ENCODE assay signal across 8 cellular contexts in the genomic region with DNA sequence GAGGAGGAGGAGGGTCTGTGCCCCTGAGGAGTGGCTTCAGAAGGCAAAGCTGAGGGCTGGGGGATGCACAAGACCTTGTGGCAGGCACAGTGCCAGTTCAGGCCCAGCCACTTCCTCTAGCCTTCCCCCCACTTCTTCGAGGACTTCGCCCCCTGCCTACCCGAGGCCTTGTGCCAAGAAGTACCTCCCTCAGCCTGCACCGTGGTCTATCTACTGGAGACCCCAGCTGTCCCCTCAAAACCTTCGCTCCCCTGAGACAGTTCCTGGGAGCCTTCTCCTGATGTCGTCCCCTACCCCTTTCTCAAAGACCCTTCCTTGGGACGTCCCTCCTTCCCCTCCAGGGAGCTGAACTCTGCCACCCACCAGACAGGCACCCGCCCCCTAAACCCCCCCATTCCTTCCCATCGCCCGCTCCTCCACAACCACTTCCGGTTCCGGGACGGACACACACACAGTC. TPM values are rescaled to one million over a fixed set of nuclear protein-coding genes. Genes with fewer than 3 reads are reported as not detected.
DNase-seq lines count a peak whose midpoint lies in the region; ATAC-seq, FAIRE-seq and TF ChIP-seq lines count a peak whose summit lies in the region.

No MANE protein-coding gene starts in this region.

- H4K20me1 ChIP-seq in PC-3 (ENCODE audit: low read length) = no peaks in the 10 kb centered on the region

- TF ChIP-seq CTCF in PC-3 (conservative IDR thresholded peaks at IDR 0.05; ENCODE audit: low read depth, low read length) (no peak), breast epithelium (IDR thresholded peaks at IDR 0.05) (no peak)

- H3K36me3 ChIP-seq in PC-3 (ENCODE audit: low read depth, low read length) (peaks cover 8% of the 10 kb centered on the region), breast epithelium (no peaks in the 10 kb centered on the region)

- CTCF ChIA-PET in PC-3 (lab: Charles Lee) = interaction anchor here (0.6 to 0.7 kb wide), 2 partner anchors 83 to 252 kb away, joined by 3 to 12 read pairs; no protein-coding TSS in a partner anchor

- H3K4me3 ChIP-seq in PC-3 (ENCODE audit: low read length) (peak overlapping the region; percentile 72), breast epithelium (peak overlapping the region; percentile 80 to 99 (median 97))

- H3K4me1 ChIP-seq in PC-3 (ENCODE audit: insufficient read depth, low read length) = peaks cover 13% of the 10 kb centered on the region; the same call in 1 of the 2 replicates
- peaks cover 3 to 18% of the 10 kb centered on the region in 2 donors for H3K4me1 ChIP-seq in breast epithelium

- FAIRE-seq in H54 (lab: Jason Lieb, UNC) = no peak

- H3K9me3 ChIP-seq in PC-3 (ENCODE audit: low read length) = no peaks in the 10 kb centered on the region
- H3K9me3 ChIP-seq in breast epithelium = no peaks in the 10 kb centered on the region

- peak overlapping the region; percentile 99 for H3K4me2 ChIP-seq in PC-3 (ENCODE audit: low read length)

- BruUV-seq in PC-3 (replicated peaks; lab: Mats Ljungman, UMichigan) = TSS peak; percentile 47

- peak; percentile 65; the same call in 1 of the 2 replicates for ATAC-seq in PC-3

- H3K27me3 ChIP-seq in PC-3 (ENCODE audit: low read length) (no peaks in the 10 kb centered on the region), breast epithelium (no peaks in the 10 kb centered on the region), layer of hippocampus (ENCODE audit: control insufficient read depth, insufficient read depth, low read length) (no peaks in the 10 kb centered on the region)

- peak overlapping the region; percentile 72 for H2AFZ ChIP-seq in PC-3 (ENCODE audit: low read length)

- POLR2A ChIA-PET in PC-3 (lab: Charles Lee; ENCODE audit: unreplicated experiment) = interaction anchor here (0.6 to 1.0 kb wide), 3 partner anchors 9 to 64 kb away, joined by 3 to 13 read pairs (median 10); a partner anchor contains a TSS

- TF ChIP-seq POLR2A in H54 (IDR thresholded peaks at IDR 0.05; ENCODE audit: low read depth, low read length) (peak; percentile 47), breast epithelium (IDR thresholded peaks at IDR 0.05) (no peak)

- H3K27ac ChIP-seq in PC-3 (ENCODE audit: low read length) (peak overlapping the region; percentile 83), breast epithelium (peak overlapping the region; percentile 98 to 99), layer of hippocampus (ENCODE audit: low read depth, low read length) (peak overlapping the region; percentile 98)

- no peaks in the 10 kb centered on the region for H3K9me2 ChIP-seq in PC-3 (replicated peaks; ENCODE audit: low read length)

- DNase-seq in DMS79 treated with DMSO at 0.1 percent for 48 hours (lab: John Stamatoyannopoulos, UW) = peak; percentile 88
- no peak for DNase-seq in H54 (ENCODE audit: insufficient read length, low spot score)
- no peak for DNase-seq in PC-3
- peak in 1 of 2 donors; percentile 26 for DNase-seq in breast epithelium (ENCODE audit: low spot score in 2 of 2)
- DNase-seq in stimulated activated CD8-positive, alpha-beta memory T cell treated with anti-CD3 and anti-CD28 coated beads, Interleukin-4, amount 100 ng/mL, for 4 hours (ENCODE audit: low read depth in 2 of 2, low spot score in 1 of 2) = peak; percentile 60 to 73
- DNase-seq in cortex of kidney (lab: John Stamatoyannopoulos, UW) = no peak
- no peak for DNase-seq in NOMO-1 treated with DMSO at 0.1 percent for 48 hours (lab: John Stamatoyannopoulos, UW; ENCODE audit: unreplicated experiment)

- peaks cover 67% of the 10 kb centered on the region for H3K79me2 ChIP-seq in PC-3 (ENCODE audit: low read length)

- intact Hi-C loops in PC-3 (cut with micrococcal nuclease) = no loop called here
- intact Hi-C loops in breast epithelium (cut with DNase I; ENCODE audit: low total_unique reads) = loop anchor here (2.0 kb wide), 1 partner anchor 34 kb away; no protein-coding TSS in a partner anchor

- no peaks in the 10 kb centered on the region for H3F3A ChIP-seq in PC-3 (ENCODE audit: low read length, unreplicated experiment)

- H3K9ac ChIP-seq in PC-3 (ENCODE audit: low read length) = peak overlapping the region; percentile 97

RNA-seq across cellular contexts. Expression of a gene that starts 0.6 kb away (rescaled TPM):
- total RNA-seq in PC-3 (2014; rRNA removed) (19.6 and 22.3 TPM in 2 replicates), breast epithelium (10 to 100 TPM; 34.4 to 57.0 (median 49.5) TPM)

RNA-seq across cellular contexts. Expression of a gene that starts 12.0 kb away (rescaled TPM):
- total RNA-seq in PC-3 (2014; rRNA removed) (not detected in 2 replicates), breast epithelium (under 1 TPM in 2 of 3 donors, not detected in 1; 0.29 to 0.33 TPM)

RNA-seq across cellular contexts. Expression of a gene that starts 25.7 kb away (rescaled TPM):
- 17.0 and 23.8 TPM in 2 replicates for total RNA-seq in PC-3 (2014; rRNA removed)
- total RNA-seq in breast epithelium = 10 to 100 TPM; 51.1 to 74.2 (median 56.3) TPM

RNA-seq across cellular contexts. Expression of a gene that starts 35.3 kb away (rescaled TPM):
- total RNA-seq in PC-3 (2014; rRNA removed) (82.3 and 86.9 TPM in 2 replicates), breast epithelium (10 to 100 TPM; 52.1 to 72.2 (median 59.9) TPM)

RNA-seq across cellular contexts. Expression of a gene that starts 41.3 kb away (rescaled TPM):
- total RNA-seq in PC-3 (2014; rRNA removed) (0.77 TPM in 1 of 2 replicates, not detected in the other), breast epithelium (1 to 10 TPM in 1 of 3 donors, under 1 TPM in 2; 0.59 to 2.4 (median 0.66) TPM)

Comparison
In these comparisons a context has a peak if more than half of its experiments do, and no peak if none do; other contexts are left out.
1. DNase-seq: peak in DMS79 treated with DMSO at 0.1 percent for 48 hours (single experiment) and stimulated activated CD8-positive, alpha-beta memory T cell treated with anti-CD3 and anti-CD28 coated beads, Interleukin-4, amount 100 ng/mL, for 4 hours (2 of 2); none in H54 (single experiment), PC-3 (single experiment), cortex of kidney (single experiment) and NOMO-1 treated with DMSO at 0.1 percent for 48 hours (single experiment).
2. Peak in every context shown above with its lines, with median percentiles within 50 percentile points of each other: H3K27ac ChIP-seq.